1 cellular context compared by ENCODE assay signal in the genomic region with DNA sequence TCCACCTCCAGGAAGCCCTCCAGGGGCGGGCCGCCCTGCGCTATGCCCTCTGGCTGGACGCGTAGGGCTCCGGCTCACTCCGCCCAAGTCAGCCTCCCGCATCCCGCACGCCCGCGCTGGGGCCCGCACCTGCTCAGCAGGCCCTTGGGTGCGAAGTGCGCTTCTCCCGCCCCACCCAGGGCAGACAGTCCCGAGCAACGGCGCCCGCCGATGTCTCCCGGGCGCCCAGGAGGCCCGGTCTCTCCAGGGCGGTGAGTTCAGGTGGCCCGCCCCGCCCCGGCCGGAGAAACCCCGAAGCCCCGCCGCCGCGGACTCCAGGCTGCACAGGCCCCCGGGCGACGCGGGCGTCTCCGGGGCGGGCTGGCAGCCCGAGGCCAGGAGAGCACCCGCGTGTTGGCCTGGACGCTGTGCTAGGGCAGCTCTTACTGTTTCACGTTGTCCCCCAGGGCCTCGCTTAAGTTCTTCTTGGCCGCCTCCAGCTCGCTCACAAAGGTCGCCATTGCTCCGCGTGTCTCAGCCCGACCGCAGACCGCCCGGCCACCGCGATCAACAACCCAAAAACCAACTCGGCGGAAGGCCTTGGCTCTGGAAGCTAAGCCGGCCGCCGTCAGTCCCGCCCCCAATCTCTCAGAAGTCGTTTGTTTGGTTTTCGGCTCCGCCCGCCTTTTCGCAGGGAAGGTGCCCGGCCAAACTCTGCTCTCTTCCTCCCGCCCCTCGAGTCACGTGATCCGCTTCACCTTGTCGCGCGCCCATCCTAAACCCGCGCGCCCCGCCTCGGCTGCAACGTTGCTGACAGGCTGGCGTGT.
TF ChIP-seq lines count a peak whose summit lies in the region.

A gene with protein sequence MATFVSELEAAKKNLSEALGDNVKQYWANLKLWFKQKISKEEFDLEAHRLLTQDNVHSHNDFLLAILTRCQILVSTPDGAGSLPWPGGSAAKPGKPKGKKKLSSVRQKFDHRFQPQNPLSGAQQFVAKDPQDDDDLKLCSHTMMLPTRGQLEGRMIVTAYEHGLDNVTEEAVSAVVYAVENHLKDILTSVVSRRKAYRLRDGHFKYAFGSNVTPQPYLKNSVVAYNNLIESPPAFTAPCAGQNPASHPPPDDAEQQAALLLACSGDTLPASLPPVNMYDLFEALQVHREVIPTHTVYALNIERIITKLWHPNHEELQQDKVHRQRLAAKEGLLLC (minus strand): TSS at position 531 of the 806 bp plus-strand sequence. CDS start 31 bp downstream, at position 500.

TF ChIP-seq in A549, 52 proteins besides CTCF, POLR2A, EP300 and RAD21 (continued from another document):
- TF ChIP-seq BHLHE40 (IDR thresholded peaks at IDR 0.05; ENCODE audit: low read depth, low read length) (peak; percentile 47; the same call in 1 of the 2 replicates), HOXB5 (CRISPR knock-in tag; IDR thresholded peaks at IDR 0.05) (0 out of 2 replicates have a peak, but pooled peaks have one; percentile 11), PHF8 (IDR thresholded peaks at IDR 0.05; ENCODE audit: borderline replicate concordance, low read depth) (peak; percentile 91)
